Comparison of ENCODE assay signal across 1 cellular context in genomic region chr6:139375239-139376053, GRCh38.
TF ChIP-seq lines count a peak whose summit lies in the region.

No MANE protein-coding gene starts in this region.

TF ChIP-seq in H1, 55 proteins besides CTCF, POLR2A, EP300 and RAD21 (continued from another document):
- TF ChIP-seq SIN3A (conservative IDR thresholded peaks at IDR 0.05 in 1 of 2, IDR thresholded peaks at IDR 0.05 in 1 of 2; ENCODE audit: low read depth in 1 of 2, low read length in 2 of 2) (peak; percentile 23 to 61; a peak in 1 of 4 replicates), MAFK (IDR thresholded peaks at IDR 0.05; ENCODE audit: low read depth, low read length) (no peak), KDM1A (IDR thresholded peaks at IDR 0.05; ENCODE audit: borderline replicate concordance, low read length) (no peak), CBX8 (IDR thresholded peaks at IDR 0.05; ENCODE audit: borderline replicate concordance, low read depth, low read length) (no peak), SIX5 (IDR thresholded peaks at IDR 0.05; ENCODE audit: low read depth, low read length) (no peak), CEBPB (IDR thresholded peaks at IDR 0.05; ENCODE audit: low read depth, low read length) (no peak), NRF1 (IDR thresholded peaks at IDR 0.05; ENCODE audit: low read depth, low read length) (no peak), SP1 (IDR thresholded peaks at IDR 0.05; ENCODE audit: low read depth, low read length) (peak; percentile 96), BRCA1 (IDR thresholded peaks at IDR 0.05; ENCODE audit: low read depth, low read length) (no peak), PHF8 (conservative IDR thresholded peaks at IDR 0.05; ENCODE audit: low read depth, low read length) (no peak), POU5F1 (IDR thresholded peaks at IDR 0.05; ENCODE audit: low read depth, low read length) (no peak), SIRT6 (IDR thresholded peaks at IDR 0.05; ENCODE audit: low read length) (no peak), RNF2 (IDR thresholded peaks at IDR 0.05; ENCODE audit: borderline replicate concordance, low read depth, low read length, missing control alignments, poor library complexity, severe bottlenecking) (no peak), ATF3 (IDR thresholded peaks at IDR 0.05; ENCODE audit: insufficient read depth, low read depth, low read length) (no peak), HDAC2 (IDR thresholded peaks at IDR 0.05; ENCODE audit: borderline replicate concordance in 1 of 2, low read depth in 2 of 2, low read length in 2 of 2) (peak in 1 of 2 experiments; percentile 31; a peak in 1 of 4 replicates), TAF1 (IDR thresholded peaks at IDR 0.05; ENCODE audit: low read depth, low read length) (peak; percentile 89), USF2 (IDR thresholded peaks at IDR 0.05; ENCODE audit: low read length) (no peak), CHD7 (IDR thresholded peaks at IDR 0.05; ENCODE audit: insufficient replicate concordance, low read length) (no peak), POLR2AphosphoS5 (IDR thresholded peaks at IDR 0.05; ENCODE audit: low read depth, low read length) (peak; percentile 82), CHD1 (IDR thresholded peaks at IDR 0.05; ENCODE audit: low read depth, low read length) (no peak), CBX5 (IDR thresholded peaks at IDR 0.05; ENCODE audit: low read depth, low read length) (no peak), SAP30 (IDR thresholded peaks at IDR 0.05; ENCODE audit: insufficient read depth, insufficient replicate concordance, low read length) (peak; percentile 17), NANOG (IDR thresholded peaks at IDR 0.05; ENCODE audit: insufficient read depth, low read depth, low read length, poor library complexity, severe bottlenecking) (no peak)
- TF ChIP-seq, protein P1, sequence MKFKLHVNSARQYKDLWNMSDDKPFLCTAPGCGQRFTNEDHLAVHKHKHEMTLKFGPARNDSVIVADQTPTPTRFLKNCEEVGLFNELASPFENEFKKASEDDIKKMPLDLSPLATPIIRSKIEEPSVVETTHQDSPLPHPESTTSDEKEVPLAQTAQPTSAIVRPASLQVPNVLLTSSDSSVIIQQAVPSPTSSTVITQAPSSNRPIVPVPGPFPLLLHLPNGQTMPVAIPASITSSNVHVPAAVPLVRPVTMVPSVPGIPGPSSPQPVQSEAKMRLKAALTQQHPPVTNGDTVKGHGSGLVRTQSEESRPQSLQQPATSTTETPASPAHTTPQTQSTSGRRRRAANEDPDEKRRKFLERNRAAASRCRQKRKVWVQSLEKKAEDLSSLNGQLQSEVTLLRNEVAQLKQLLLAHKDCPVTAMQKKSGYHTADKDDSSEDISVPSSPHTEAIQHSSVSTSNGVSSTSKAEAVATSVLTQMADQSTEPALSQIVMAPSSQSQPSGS (IDR thresholded peaks at IDR 0.05; ENCODE audit: low read length), result no peak
